15 cellular contexts compared by ENCODE assay signal in genomic region chr2:34261701-34262100, GRCh38.
DNase-seq lines count a peak whose midpoint lies in the region; ATAC-seq and TF ChIP-seq lines count a peak whose summit lies in the region.
"Had no signal": no experiment of that assay in that cellular context is flagged by ENCODE, and none has a peak within 500 bp of the region (broad histone marks: within the 10 kb centered on the region; RNA-seq: fewer than 3 reads in every experiment).

No MANE protein-coding gene starts in this region.

- H3K4ac ChIP-seq in neuronal stem cell (ENCODE audit: low read length), result no peak overlapping the region

- no peak overlapping the region for H2BK12ac ChIP-seq in neuronal stem cell (ENCODE audit: low read length)

- H3K4me1 ChIP-seq in GM23338 (ENCODE audit: insufficient read depth) (no peaks in the 10 kb centered on the region), neuronal stem cell (ENCODE audit: control insufficient read depth in 2 of 2, insufficient read depth in 1 of 2, low read depth in 1 of 2, low read length in 2 of 2) (no peaks in the 10 kb centered on the region)

- H3F3A ChIP-seq in GM23338 (replicated peaks; ENCODE audit: low read depth), result no peaks in the 10 kb centered on the region

- no peak overlapping the region for H2BK120ac ChIP-seq in neuronal stem cell (ENCODE audit: low read depth, low read length)

- ATAC-seq in GM23338 (no peak), WTC11 (peak; percentile 50)

- H3K79me2 ChIP-seq in GM23338 (replicated peaks; ENCODE audit: insufficient read depth), result no peaks in the 10 kb centered on the region

- H2BK5ac ChIP-seq in neuronal stem cell (ENCODE audit: low read length), result no peak overlapping the region

- H3K4me3 Mint-ChIP-seq in GM23338 (no peak overlapping the region), WTC11 (no peak overlapping the region)
- H3K4me3 Mint-ChIP-seq: IgD-negative memory B cell had no signal

- no peak overlapping the region for H2AK5ac ChIP-seq in neuronal stem cell (ENCODE audit: low read depth, low read length)

- H4K8ac ChIP-seq in neuronal stem cell (ENCODE audit: low read depth, low read length), result no peak overlapping the region

- no peaks in the 10 kb centered on the region for H3K4me1 Mint-ChIP-seq in GM23338
- H3K4me1 Mint-ChIP-seq in WTC11, result no peaks in the 10 kb centered on the region
- H3K4me1 Mint-ChIP-seq: IgD-negative memory B cell had no signal

- H4K91ac ChIP-seq in neuronal stem cell (ENCODE audit: low read depth, low read length, poor library complexity), result no peak overlapping the region

- CTCF ChIA-PET in WTC11 (lab: Charles Lee), result interaction anchor here (1.1 kb wide), 1 partner anchor 249 kb away, joined by 3 read pairs; no protein-coding TSS in a partner anchor

- peak overlapping the region; percentile 77 for H3K18ac ChIP-seq in neuronal stem cell (ENCODE audit: low read length)

- H3K9me2 ChIP-seq in GM23338 (ENCODE audit: insufficient read depth), result peaks cover 6% of the 10 kb centered on the region; the same call in 1 of the 2 replicates

- H3K9me3 ChIP-seq in neuronal stem cell (replicated peaks in 1 of 2; ENCODE audit: control insufficient read depth in 2 of 2, insufficient read depth in 1 of 2, low read depth in 1 of 2, low read length in 2 of 2), result no peaks in the 10 kb centered on the region

- H3K14ac ChIP-seq in neuronal stem cell (ENCODE audit: low read length), result no peak overlapping the region

- H3K36me3 ChIP-seq in GM23338 (ENCODE audit: insufficient read depth) (no peaks in the 10 kb centered on the region), neuronal stem cell (replicated peaks in 1 of 2; ENCODE audit: control insufficient read depth in 2 of 2, insufficient read depth in 2 of 2, low read length in 2 of 2) (no peaks in the 10 kb centered on the region)

- POLR2A ChIA-PET in WTC11 (lab: Charles Lee), result no interaction called here

- H3K4me2 ChIP-seq in GM23338 (no peak overlapping the region), neuronal stem cell (ENCODE audit: insufficient read depth, low read length, poor library complexity, severe bottlenecking) (no peak overlapping the region)

- H4K20me1 ChIP-seq in GM23338 (replicated peaks; ENCODE audit: insufficient read depth), result no peaks in the 10 kb centered on the region

- WGBS in neuronal stem cell (ENCODE audit: extremely low coverage in 2 of 2, insufficient read length in 2 of 2, insufficient replicate concordance in 1 of 2), 2 donors, result no CpG with 5 or more reads among the region's 6 CpGs

- no peak overlapping the region for H3K27ac ChIP-seq in GM23338 (ENCODE audit: low read depth)
- H3K27ac ChIP-seq in neuronal stem cell (replicated peaks; ENCODE audit: low read length), result no peak overlapping the region
- H3K27ac ChIP-seq in coronary artery, result no peak overlapping the region

- H2AFZ ChIP-seq in GM23338 (no peak overlapping the region), neuronal stem cell (ENCODE audit: low read length) (no peak overlapping the region)

- H3K36me3 Mint-ChIP-seq in GM23338 (ENCODE audit: low read depth) (peaks cover 6% of the 10 kb centered on the region; the same call in 2 of the 3 replicates), WTC11 (peaks cover 7% of the 10 kb centered on the region; the same call in 1 of the 2 replicates)

- no peak overlapping the region for H3K9ac ChIP-seq in neuronal stem cell (ENCODE audit: low read depth, low read length, poor library complexity)

- H3K27me3 Mint-ChIP-seq in GM23338 (ENCODE audit: insufficient read depth, low read depth, poor library complexity), result no peaks in the 10 kb centered on the region
- no peaks in the 10 kb centered on the region for H3K27me3 Mint-ChIP-seq in WTC11 (ENCODE audit: low read depth)
- H3K27me3 Mint-ChIP-seq: IgD-negative memory B cell had no signal

- no peak overlapping the region for H3K4me3 ChIP-seq in GM23338
- H3K4me3 ChIP-seq in neuronal stem cell (ENCODE audit: low read length in 2 of 2), result no peak overlapping the region
- H3K4me3 ChIP-seq in coronary artery, result no peak overlapping the region

- TF ChIP-seq CTCF in GM23338 (conservative IDR thresholded peaks at IDR 0.05; ENCODE audit: low read depth in 2 of 2), result peak; percentile 35 to 49; a peak in 3 of 4 replicates
- no peak for TF ChIP-seq CTCF in WTC11 (IDR thresholded peaks at IDR 0.05)
- TF ChIP-seq CTCF in coronary artery (IDR thresholded peaks at IDR 0.05), result no peak

- peak overlapping the region; percentile 62; the same call in 1 of the 2 replicates for H3K27ac Mint-ChIP-seq in GM23338
- H3K27ac Mint-ChIP-seq in WTC11, result no peak overlapping the region
- H3K27ac Mint-ChIP-seq: IgD-negative memory B cell had no signal

- no peak overlapping the region for H3K23ac ChIP-seq in neuronal stem cell (ENCODE audit: low read depth, low read length, poor library complexity)

- H3K9me3 Mint-ChIP-seq in GM23338 (peaks cover 7% of the 10 kb centered on the region; the same call in 2 of the 3 replicates), WTC11 (peaks cover 30% of the 10 kb centered on the region)

- DNase-seq in GM23338 (ENCODE audit: low spot score), result peak; percentile 2
- peak; percentile 51 for DNase-seq in NCI-H2171 (lab: John Stamatoyannopoulos, UW)
- DNase-seq in WTC11 (ENCODE audit: low spot score), result no peak
- DNase-seq in neuronal stem cell (ENCODE audit: low spot score), result no peak
- no peak for DNase-seq in AML-193 (lab: John Stamatoyannopoulos, UW)
- DNase-seq in kidney glomerular epithelial cell (lab: John Stamatoyannopoulos, UW), result no peak
- no peak for DNase-seq in coronary artery (ENCODE audit: low spot score)
- DNase-seq: C1 segment of cervical spinal cord, MV-4-11, NCI-H1436 treated with DMSO at 0.1 percent for 48 hours, NCI-H2081, NCI-H446, NCI-H748 treated with DMSO at 0.1 percent for 48 hours, T-helper 9 cell had no signal

- H3K27me3 ChIP-seq in GM23338 (ENCODE audit: insufficient read depth) (no peaks in the 10 kb centered on the region), neuronal stem cell (ENCODE audit: control insufficient read depth in 3 of 3, insufficient read depth in 3 of 3, low read depth in 1 of 3, low read length in 3 of 3) (no peaks in the 10 kb centered on the region)

- no peak overlapping the region for H2BK15ac ChIP-seq in neuronal stem cell (ENCODE audit: low read length)

- no peaks in the 10 kb centered on the region for H3K79me1 ChIP-seq in neuronal stem cell (ENCODE audit: low read depth, low read length)

TF ChIP-seq in GM23338, 12 proteins besides CTCF, POLR2A, EP300 and RAD21 (continues in another document):
- TF ChIP-seq EZH2phosphoT487 (IDR thresholded peaks at IDR 0.05; ENCODE audit: unreplicated experiment), result no peak

TF ChIP-seq in WTC11, 78 proteins besides CTCF, POLR2A, EP300 and RAD21 (continues in another document):
- TF ChIP-seq ZNF532 (CRISPR knock-in tag; IDR thresholded peaks at IDR 0.05; ENCODE audit: borderline replicate concordance), result no peak
- no peak for TF ChIP-seq MLX (CRISPR knock-in tag; IDR thresholded peaks at IDR 0.05)
- no peak for TF ChIP-seq MYBL2 (CRISPR knock-in tag; IDR thresholded peaks at IDR 0.05)
- TF ChIP-seq TEAD4 (CRISPR knock-in tag; IDR thresholded peaks at IDR 0.05), result no peak
- no peak for TF ChIP-seq PREB (CRISPR knock-in tag; IDR thresholded peaks at IDR 0.05; ENCODE audit: borderline replicate concordance)

Comparison
In these comparisons a context has a peak if more than half of its experiments do, and no peak if none do; other contexts are left out.
1. DNase-seq: peak in GM23338 (single experiment) and NCI-H2171 (single experiment); none in WTC11 (single experiment), neuronal stem cell (single experiment), AML-193 (0 of 2), kidney glomerular epithelial cell (single experiment) and coronary artery (single experiment).
2. CTCF ChIP-seq: peak in GM23338 (2 of 2); none in WTC11 (single experiment) and coronary artery (single experiment).